Comparison of ENCODE assay signal across 27 cellular contexts in the genomic region with DNA sequence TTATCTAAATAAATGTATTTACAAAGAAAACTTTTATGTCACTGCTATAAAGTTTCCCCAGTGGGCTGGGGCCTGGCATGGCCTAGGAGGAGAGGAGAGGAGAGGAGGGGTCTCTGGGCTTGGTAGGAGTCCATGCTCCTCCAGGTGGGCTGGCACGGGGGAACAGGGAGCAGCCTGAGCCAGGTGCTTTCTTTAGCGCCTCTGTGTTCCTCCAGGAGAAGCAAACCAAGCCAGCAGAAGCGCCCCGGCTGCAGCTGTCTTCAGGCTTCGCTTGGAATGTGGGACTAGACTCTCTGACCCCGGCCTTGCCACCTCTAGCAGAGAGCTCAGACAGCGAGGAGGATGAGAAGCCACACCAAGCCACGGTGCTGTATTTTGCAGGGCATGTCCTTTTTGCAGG. TPM values are rescaled to one million over a fixed set of nuclear protein-coding genes. Genes with fewer than 3 reads are reported as not detected.
DNase-seq lines count a peak whose midpoint lies in the region; ATAC-seq and TF ChIP-seq lines count a peak whose summit lies in the region.
"Had no signal": no experiment of that assay in that cellular context is flagged by ENCODE, and none has a peak within 500 bp of the region (broad histone marks: within the 10 kb centered on the region; RNA-seq: fewer than 3 reads in every experiment).

No MANE protein-coding gene starts in this region.

- peaks cover 37% of the 10 kb centered on the region for H4K20me1 ChIP-seq in osteoblast (ENCODE audit: insufficient read depth, low read length)

- H3K36me3 ChIP-seq in brain microvascular endothelial cell (replicated peaks), result peaks cover 94% of the 10 kb centered on the region
- peaks cover 79% of the 10 kb centered on the region for H3K36me3 ChIP-seq in osteoblast (ENCODE audit: insufficient read depth, low read length)
- H3K36me3 ChIP-seq in thyroid gland, result peaks cover 50 to 51% of the 10 kb centered on the region in 2 donors

- no peaks in the 10 kb centered on the region for H3K9me3 ChIP-seq in right cardiac atrium (ENCODE audit: control insufficient read depth, low read length)
- no peaks in the 10 kb centered on the region for H3K9me3 ChIP-seq in osteoblast (ENCODE audit: low read depth, low read length)
- H3K9me3 ChIP-seq in thyroid gland, result no peaks in the 10 kb centered on the region
- H3K9me3 ChIP-seq: left lung, spleen had no signal

- no peaks in the 10 kb centered on the region for H3K27me3 ChIP-seq in right cardiac atrium (ENCODE audit: control insufficient read depth, insufficient read depth)
- H3K27me3 ChIP-seq in brain microvascular endothelial cell (replicated peaks), result no peaks in the 10 kb centered on the region
- no peaks in the 10 kb centered on the region for H3K27me3 ChIP-seq in osteoblast (ENCODE audit: insufficient read depth, low read length)
- no peaks in the 10 kb centered on the region for H3K27me3 ChIP-seq in thyroid gland
- H3K27me3 ChIP-seq: left lung, spleen had no signal

- TF ChIP-seq POLR2A in thyroid gland (IDR thresholded peaks at IDR 0.05), result no peak

- no peak overlapping the region for H2AFZ ChIP-seq in osteoblast (ENCODE audit: low read length)

- TF ChIP-seq CTCF in brain microvascular endothelial cell (IDR thresholded peaks at IDR 0.05; ENCODE audit: low read depth, low read length, missing control alignments) (no peak), osteoblast (IDR thresholded peaks at IDR 0.05; ENCODE audit: extremely low read depth, low read depth, low read length) (no peak), thyroid gland (IDR thresholded peaks at IDR 0.05) (no peak), GM13976 (IDR thresholded peaks at IDR 0.05; ENCODE audit: borderline replicate concordance, control extremely low read depth, extremely low read depth, insufficient read depth, missing control alignments) (no peak)

- H3K4me1 ChIP-seq in right cardiac atrium (ENCODE audit: control insufficient read depth, insufficient read depth, low read length) (peaks cover 18% of the 10 kb centered on the region), osteoblast (ENCODE audit: insufficient read depth, low read length) (peaks cover 27% of the 10 kb centered on the region), thyroid gland (peaks cover 4 to 20% of the 10 kb centered on the region in 2 donors)

- ATAC-seq in right cardiac atrium (no peak), SK-N-SH treated with all-trans-retinoic acid at 6 μM for 48 hours (no peak)
- ATAC-seq: activated CD4-positive, alpha-beta T cell treated with anti-CD3 and anti-CD28 coated beads for 36 hours had no signal

- H3K4me2 ChIP-seq in osteoblast (ENCODE audit: insufficient read depth, low read length), result no peak overlapping the region

- H3K4me3 ChIP-seq in right cardiac atrium (ENCODE audit: low read length), result no peak overlapping the region
- H3K4me3 ChIP-seq in brain microvascular endothelial cell (ENCODE audit: low read depth, low read length), result no peak overlapping the region
- no peak overlapping the region for H3K4me3 ChIP-seq in osteoblast (ENCODE audit: insufficient read depth, low read length)
- H3K4me3 ChIP-seq in thyroid gland (replicated peaks in 1 of 3), result no peak overlapping the region
- H3K4me3 ChIP-seq: left lung, spleen had no signal

- WGBS in right cardiac atrium, result 77% methylated on average over 8 of the region's 8 CpGs
- WGBS in thyroid gland, 2 donors, result 83 to 86% methylated on average over 7 to 8 of the region's 8 CpGs

- DNase-seq in right cardiac atrium (no peak), cardiac septum (ENCODE audit: low spot score) (no peak), brain microvascular endothelial cell (no peak), osteoblast (ENCODE audit: insufficient read length, low spot score, missing footprints) (peak; percentile 49), SHP77 treated with DMSO at 0.1 percent for 48 hours (lab: John Stamatoyannopoulos, UW) (no peak), thyroid gland (no peak), GM13976 (ENCODE audit: low spot score) (no peak)
- DNase-seq: activated CD4-positive, alpha-beta T cell treated with anti-CD3 and anti-CD28 coated beads for 36 hours; cortex of kidney; GOT3; NCI-H1092 treated with DMSO at 0.1 percent for 48 hours; NCI-H2029; NCI-H774; OCI-M1; SIG-M5; spleen; stimulated activated CD4-positive, alpha-beta T cell treated with anti-CD3 and anti-CD28 coated beads, Interleukin-4, amount 100 ng/mL, for 24 hours; T-helper 1 cell had no signal

- intact Hi-C loops in right cardiac atrium (cut with DNase I), result no loop called here
- intact Hi-C loops in cardiac septum (cut with DNase I), result no loop called here
- intact Hi-C loops in thyroid gland (cut with DNase I), result no loop called here

- H3K79me2 ChIP-seq in osteoblast (ENCODE audit: insufficient read depth, low read length), result peaks cover 8% of the 10 kb centered on the region

- H3K27ac ChIP-seq in right cardiac atrium (ENCODE audit: low read length), result peak overlapping the region; percentile 15
- H3K27ac ChIP-seq in brain microvascular endothelial cell, result peak overlapping the region; percentile 57
- peak overlapping the region; percentile 84 for H3K27ac ChIP-seq in osteoblast (ENCODE audit: low read depth, low read length)
- H3K27ac ChIP-seq in thyroid gland, result no peak overlapping the region
- H3K27ac ChIP-seq: spleen had no signal

- in situ Hi-C loops in brain microvascular endothelial cell (cut with HindIII; ENCODE audit: low pct_ligation_motif_present, low sequenced_read_pairs) (no loop called here), GM13976 (cut with MboI; ENCODE audit: low sequenced_read_pairs, unreplicated experiment) (no loop called here)

TF ChIP-seq in SK-N-SH treated with all-trans-retinoic acid at 6 μM for 48 hours, 23 proteins besides CTCF, POLR2A, EP300 and RAD21 (continues in another document):
- no peak for TF ChIP-seq PPARA (CRISPR knock-in tag; IDR thresholded peaks at IDR 0.05; ENCODE audit: borderline replicate concordance)
- TF ChIP-seq, protein P1, sequence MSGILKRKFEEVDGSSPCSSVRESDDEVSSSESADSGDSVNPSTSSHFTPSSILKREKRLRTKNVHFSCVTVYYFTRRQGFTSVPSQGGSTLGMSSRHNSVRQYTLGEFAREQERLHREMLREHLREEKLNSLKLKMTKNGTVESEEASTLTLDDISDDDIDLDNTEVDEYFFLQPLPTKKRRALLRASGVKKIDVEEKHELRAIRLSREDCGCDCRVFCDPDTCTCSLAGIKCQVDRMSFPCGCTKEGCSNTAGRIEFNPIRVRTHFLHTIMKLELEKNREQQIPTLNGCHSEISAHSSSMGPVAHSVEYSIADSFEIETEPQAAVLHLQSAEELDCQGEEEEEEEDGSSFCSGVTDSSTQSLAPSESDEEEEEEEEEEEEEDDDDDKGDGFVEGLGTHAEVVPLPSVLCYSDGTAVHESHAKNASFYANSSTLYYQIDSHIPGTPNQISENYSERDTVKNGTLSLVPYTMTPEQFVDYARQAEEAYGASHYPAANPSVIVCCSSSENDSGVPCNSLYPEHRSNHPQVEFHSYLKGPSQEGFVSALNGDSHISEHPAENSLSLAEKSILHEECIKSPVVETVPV (CRISPR knock-in tag; IDR thresholded peaks at IDR 0.05), result no peak
- no peak for TF ChIP-seq ESRRG (CRISPR knock-in tag; IDR thresholded peaks at IDR 0.05)
- no peak for TF ChIP-seq CSDC2 (CRISPR knock-in tag; IDR thresholded peaks at IDR 0.05)
- TF ChIP-seq, protein P2, sequence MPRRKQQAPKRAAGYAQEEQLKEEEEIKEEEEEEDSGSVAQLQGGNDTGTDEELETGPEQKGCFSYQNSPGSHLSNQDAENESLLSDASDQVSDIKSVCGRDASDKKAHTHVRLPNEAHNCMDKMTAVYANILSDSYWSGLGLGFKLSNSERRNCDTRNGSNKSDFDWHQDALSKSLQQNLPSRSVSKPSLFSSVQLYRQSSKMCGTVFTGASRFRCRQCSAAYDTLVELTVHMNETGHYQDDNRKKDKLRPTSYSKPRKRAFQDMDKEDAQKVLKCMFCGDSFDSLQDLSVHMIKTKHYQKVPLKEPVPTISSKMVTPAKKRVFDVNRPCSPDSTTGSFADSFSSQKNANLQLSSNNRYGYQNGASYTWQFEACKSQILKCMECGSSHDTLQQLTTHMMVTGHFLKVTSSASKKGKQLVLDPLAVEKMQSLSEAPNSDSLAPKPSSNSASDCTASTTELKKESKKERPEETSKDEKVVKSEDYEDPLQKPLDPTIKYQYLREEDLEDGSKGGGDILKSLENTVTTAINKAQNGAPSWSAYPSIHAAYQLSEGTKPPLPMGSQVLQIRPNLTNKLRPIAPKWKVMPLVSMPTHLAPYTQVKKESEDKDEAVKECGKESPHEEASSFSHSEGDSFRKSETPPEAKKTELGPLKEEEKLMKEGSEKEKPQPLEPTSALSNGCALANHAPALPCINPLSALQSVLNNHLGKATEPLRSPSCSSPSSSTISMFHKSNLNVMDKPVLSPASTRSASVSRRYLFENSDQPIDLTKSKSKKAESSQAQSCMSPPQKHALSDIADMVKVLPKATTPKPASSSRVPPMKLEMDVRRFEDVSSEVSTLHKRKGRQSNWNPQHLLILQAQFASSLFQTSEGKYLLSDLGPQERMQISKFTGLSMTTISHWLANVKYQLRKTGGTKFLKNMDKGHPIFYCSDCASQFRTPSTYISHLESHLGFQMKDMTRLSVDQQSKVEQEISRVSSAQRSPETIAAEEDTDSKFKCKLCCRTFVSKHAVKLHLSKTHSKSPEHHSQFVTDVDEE (CRISPR knock-in tag; IDR thresholded peaks at IDR 0.05), result no peak
- TF ChIP-seq ARNTL (CRISPR knock-in tag; IDR thresholded peaks at IDR 0.05; ENCODE audit: borderline replicate concordance, low read depth), result no peak
- TF ChIP-seq ZNF8 (CRISPR knock-in tag; IDR thresholded peaks at IDR 0.05), result no peak

RNA-seq across cellular contexts. Expression of a gene that starts 10.6 kb away (rescaled TPM):
- total RNA-seq in right cardiac atrium (10 to 100 TPM; 24.6 to 31.9 (median 30.3) TPM), cardiac septum (12.7 TPM), osteoblast (54.6 and 56.3 TPM in 2 replicates), thyroid gland (10 to 100 TPM; 16.0 to 47.3 (median 32.8) TPM)
- polyA plus RNA-seq in right cardiac atrium, result 22.1 TPM
- total RNA-seq: neural crest cell had no signal

RNA-seq across cellular contexts. Expression of a gene that starts 17.1 kb away (rescaled TPM):
- total RNA-seq in right cardiac atrium, result not detected
- polyA plus RNA-seq in right cardiac atrium, result not detected
- not detected for total RNA-seq in cardiac septum
- not detected in 2 replicates for total RNA-seq in osteoblast
- not detected for total RNA-seq in thyroid gland
- total RNA-seq: activated CD4-positive, alpha-beta T cell treated with anti-CD3 and anti-CD28 coated beads for 36 hours; activated CD8-positive, alpha-beta memory T cell treated with anti-CD3 and anti-CD28 coated beads for 36 hours; left lung; LHCN-M2; mononuclear cell; neural crest cell; pulmonary artery endothelial cell; ureter had no signal
- polyA plus RNA-seq: CD14-positive monocyte had no signal

RNA-seq across cellular contexts. Expression of a gene that starts 37.4 kb away (rescaled TPM):
- total RNA-seq in right cardiac atrium (not detected), cardiac septum (not detected), osteoblast (not detected in 2 replicates), thyroid gland (not detected)
- polyA plus RNA-seq in right cardiac atrium, result not detected
- total RNA-seq: activated CD4-positive, alpha-beta T cell treated with anti-CD3 and anti-CD28 coated beads for 36 hours; LHCN-M2; mononuclear cell; neural crest cell; pulmonary artery endothelial cell; spleen; ureter had no signal

RNA-seq across cellular contexts. Expression of a gene that starts 45.2 kb away (rescaled TPM):
- total RNA-seq in right cardiac atrium (10 to 100 TPM in 3 of 4 donors, 1 to 10 TPM in 1; 9.4 to 15.7 (median 12.1) TPM), cardiac septum (15.5 TPM), osteoblast (18.8 and 19.2 TPM in 2 replicates), thyroid gland (10 to 100 TPM; 15.6 to 20.9 (median 19.0) TPM)
- polyA plus RNA-seq in right cardiac atrium, result 7.6 TPM

RNA-seq across cellular contexts. Expression of a gene that starts 45.3 kb away (rescaled TPM):
- total RNA-seq in right cardiac atrium, result 100 to 1,000 TPM; 819 to 995 (median 889) TPM
- 3,797 TPM for polyA plus RNA-seq in right cardiac atrium
- total RNA-seq in cardiac septum, result 958 TPM
- total RNA-seq in osteoblast, result 145 and 163 TPM in 2 replicates
- 100 to 1,000 TPM; 127 to 604 (median 265) TPM for total RNA-seq in thyroid gland

Comparison
In these comparisons a context has a peak if more than half of its experiments do, and no peak if none do; other contexts are left out.
1. H3K27ac ChIP-seq: peak in right cardiac atrium (single experiment), brain microvascular endothelial cell (single experiment) and osteoblast (single experiment); none in thyroid gland (0 of 3).